In the genomic region with DNA sequence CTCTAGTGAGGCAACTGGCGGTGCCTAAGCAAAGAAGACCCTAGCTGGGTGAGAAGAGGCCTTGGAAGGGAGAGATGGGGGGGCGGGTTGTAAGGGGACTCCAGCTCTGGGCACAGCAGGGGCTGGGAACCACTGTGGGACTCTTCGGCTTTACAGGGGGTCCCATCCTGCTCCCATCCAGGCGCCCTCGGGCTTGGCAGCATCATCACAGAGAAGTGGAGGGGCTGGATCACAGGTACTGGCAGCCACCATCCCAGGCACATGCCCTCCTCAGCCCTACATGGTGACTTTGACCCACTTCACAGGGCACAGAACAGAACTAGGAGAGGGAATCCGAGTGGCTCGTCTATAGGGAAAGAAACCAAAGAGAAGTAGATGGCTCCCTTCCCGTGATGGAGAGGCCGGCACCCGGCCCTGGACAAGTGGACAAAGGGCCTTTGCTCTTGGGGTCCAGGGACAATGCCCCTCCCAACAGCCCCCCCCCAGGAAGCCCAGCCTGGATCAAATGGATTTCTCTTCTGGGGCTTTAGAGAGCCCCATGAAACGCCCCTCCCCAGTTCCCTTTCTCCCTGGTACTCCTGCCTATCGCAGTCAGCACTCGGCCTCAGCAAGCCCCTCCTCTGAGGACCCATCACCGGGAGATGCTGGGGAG, we compare ENCODE assay signal across 8 cellular contexts. TPM values are rescaled to one million over a fixed set of nuclear protein-coding genes. Genes with fewer than 3 reads are reported as not detected.
DNase-seq lines count a peak whose midpoint lies in the region; ATAC-seq, FAIRE-seq and TF ChIP-seq lines count a peak whose summit lies in the region.

No MANE protein-coding gene starts in this region.

- H3K4me1 Mint-ChIP-seq in CD4-positive, alpha-beta memory T cell = peaks cover 33 to 55% (median 45%) of the 10 kb centered on the region in 4 donors
- H3K4me1 Mint-ChIP-seq in osteocyte (ENCODE audit: unreplicated experiment) = peaks cover 49% of the 10 kb centered on the region

- no peaks in the 10 kb centered on the region for H3K9me3 ChIP-seq in CD4-positive, alpha-beta memory T cell (ENCODE audit: control insufficient read depth in 1 of 2, low read length in 2 of 2)
- no peaks in the 10 kb centered on the region for H3K9me3 ChIP-seq in NT2/D1 (ENCODE audit: insufficient read depth, low read length)
- no peaks in the 10 kb centered on the region for H3K9me3 ChIP-seq in endothelial cell of umbilical vein (replicated peaks; ENCODE audit: control insufficient read depth, insufficient read depth, low read length)

- H3K27ac Mint-ChIP-seq in CD4-positive, alpha-beta memory T cell = peak overlapping the region; percentile 86 to 95 (median 91)
- peak overlapping the region; percentile 73 for H3K27ac Mint-ChIP-seq in osteocyte (ENCODE audit: unreplicated experiment)

- TF ChIP-seq CTCF in endothelial cell of umbilical vein (IDR thresholded peaks at IDR 0.05; ENCODE audit: extremely low read depth in 1 of 2, insufficient read depth in 1 of 2, low read depth in 1 of 2, low read length in 2 of 2) (no peak), osteocyte (IDR thresholded peaks at IDR 0.05) (no peak)

- BruUV-seq in endothelial cell of umbilical vein (replicated peaks; lab: Mats Ljungman, UMichigan) = no TSS peak

- CTCF ChIA-PET in CD4-positive, alpha-beta memory T cell (lab: Charles Lee; ENCODE audit: partially characterized antibody) = interaction anchor here (0.9 to 2.2 kb wide), 12 partner anchors 10 to 89 kb away, joined by 3 to 22 read pairs (median 7); no protein-coding TSS in a partner anchor
- CTCF ChIA-PET in endothelial cell of umbilical vein (lab: Charles Lee) = interaction anchor here (1.1 to 2.3 kb wide), 13 partner anchors 8 to 92 kb away, joined by 3 to 29 read pairs (median 7); no protein-coding TSS in a partner anchor

- H3K79me2 ChIP-seq in endothelial cell of umbilical vein (ENCODE audit: control insufficient read depth, insufficient read depth, low read length) = peaks cover 59% of the 10 kb centered on the region

- peaks cover 60% of the 10 kb centered on the region for H3K4me1 ChIP-seq in CD4-positive, alpha-beta memory T cell (ENCODE audit: insufficient read depth, low read length)
- peaks cover 14% of the 10 kb centered on the region for H3K4me1 ChIP-seq in NT2/D1 (ENCODE audit: insufficient read depth, insufficient read length)
- H3K4me1 ChIP-seq in endothelial cell of umbilical vein (ENCODE audit: control insufficient read depth, extremely low read depth, insufficient read depth, low read length) = peaks cover 45% of the 10 kb centered on the region

- H3K4me3 ChIP-seq in CD4-positive, alpha-beta memory T cell (ENCODE audit: low read length in 2 of 2) = peak overlapping the region; percentile 57 to 80
- H3K4me3 ChIP-seq in NT2/D1 (ENCODE audit: insufficient read length, low read depth) = peak overlapping the region; percentile 80
- H3K4me3 ChIP-seq in endothelial cell of umbilical vein (replicated peaks in 1 of 3; ENCODE audit: insufficient read depth in 1 of 3, low read depth in 1 of 3, low read length in 3 of 3) = peak overlapping the region; percentile 40 to 82 (median 66)

- H3K36me3 ChIP-seq in CD4-positive, alpha-beta memory T cell (ENCODE audit: insufficient read depth, low read length) = peaks cover 4% of the 10 kb centered on the region
- H3K36me3 ChIP-seq in NT2/D1 (ENCODE audit: insufficient read depth, insufficient read length, low read length) = peaks cover 8% of the 10 kb centered on the region
- H3K36me3 ChIP-seq in endothelial cell of umbilical vein (ENCODE audit: control insufficient read depth in 2 of 2, extremely low read depth in 1 of 2, insufficient read depth in 2 of 2, low read length in 2 of 2) = no peaks in the 10 kb centered on the region

- FAIRE-seq in endothelial cell of umbilical vein (lab: Jason Lieb, UNC) = no peak

- ATAC-seq in HG03571 (IDR thresholded peaks at IDR 0.05; ENCODE audit: unreplicated experiment) = no peak

- no peaks in the 10 kb centered on the region for H3K9me3 Mint-ChIP-seq in CD4-positive, alpha-beta memory T cell
- H3K9me3 Mint-ChIP-seq in osteocyte (ENCODE audit: unreplicated experiment) = no peaks in the 10 kb centered on the region

- H3K9ac ChIP-seq in NT2/D1 (ENCODE audit: insufficient read length, low read depth) = peak overlapping the region; percentile 90
- peak overlapping the region; percentile 76 for H3K9ac ChIP-seq in endothelial cell of umbilical vein (replicated peaks; ENCODE audit: extremely low read depth, insufficient read depth, low read length)

- no peaks in the 10 kb centered on the region for H3K27me3 ChIP-seq in CD4-positive, alpha-beta memory T cell (ENCODE audit: insufficient read depth, low read length)
- H3K27me3 ChIP-seq in NT2/D1 (ENCODE audit: insufficient read depth, insufficient read length) = peaks cover 6% of the 10 kb centered on the region
- H3K27me3 ChIP-seq in endothelial cell of umbilical vein (ENCODE audit: control insufficient read depth in 2 of 2, insufficient read depth in 2 of 2, low read length in 2 of 2) = no peaks in the 10 kb centered on the region

- POLR2A ChIA-PET in CD4-positive, alpha-beta memory T cell (lab: Charles Lee; ENCODE audit: partially characterized antibody) = interaction anchor here (0.9 to 3.6 kb wide), 20 partner anchors 9 to 557 kb away, joined by 3 to 154 read pairs (median 7); a partner anchor contains a TSS
- POLR2A ChIA-PET in endothelial cell of umbilical vein (lab: Charles Lee) = interaction anchor here (0.6 to 1.9 kb wide), 3 partner anchors 20 to 74 kb away, joined by 3 to 6 read pairs (median 4); no protein-coding TSS in a partner anchor

- intact Hi-C loops in CD4-positive, alpha-beta memory T cell (cut with micrococcal nuclease) = loop anchor here (2.0 kb wide), 1 partner anchor 19 kb away; no protein-coding TSS in a partner anchor
- intact Hi-C loops in endothelial cell of umbilical vein (cut with micrococcal nuclease) = no loop called here

- no peak for TF ChIP-seq POLR2A in endothelial cell of umbilical vein (IDR thresholded peaks at IDR 0.05; ENCODE audit: low read depth, low read length)

- H3K4me2 ChIP-seq in endothelial cell of umbilical vein (ENCODE audit: insufficient read depth, low read length) = peak overlapping the region; percentile 71

- H3K36me3 Mint-ChIP-seq in CD4-positive, alpha-beta memory T cell = peaks cover 6 to 8% of the 10 kb centered on the region in 2 donors
- no peaks in the 10 kb centered on the region for H3K36me3 Mint-ChIP-seq in osteocyte (ENCODE audit: unreplicated experiment)

- H2AFZ ChIP-seq in endothelial cell of umbilical vein (ENCODE audit: low read depth, low read length) = no peak overlapping the region

- peak in 1 of 5 donors; percentile 43 for DNase-seq in CD4-positive, alpha-beta memory T cell
- DNase-seq in NT2/D1 (ENCODE audit: low read depth, low spot score) (no peak), endothelial cell of umbilical vein (ENCODE audit: low read depth, low spot score) (no peak), osteocyte (ENCODE audit: extremely low spot score, unreplicated experiment) (no peak), NCI-H526 treated with DMSO at 0.1 percent for 48 hours (lab: John Stamatoyannopoulos, UW) (no peak), putamen (ENCODE audit: low spot score) (no peak)
- DNase-seq in stimulated activated CD4-positive, alpha-beta T cell treated with anti-CD3 and anti-CD28 coated beads, Interleukin-2, amount 100 ng/mL, for 48 hours = no peak

- dilution Hi-C loops in endothelial cell of umbilical vein (cut with MboI; ENCODE audit: extremely low pct_ligation_motif_present, low sequenced_read_pairs) = no loop called here

- no peaks in the 10 kb centered on the region for H3K9me1 ChIP-seq in endothelial cell of umbilical vein (replicated peaks; ENCODE audit: control insufficient read depth, extremely low read depth, insufficient read depth, low read length)

- H3K4me3 Mint-ChIP-seq in CD4-positive, alpha-beta memory T cell = peak overlapping the region; percentile 79 to 92 (median 90)
- H3K4me3 Mint-ChIP-seq in osteocyte (ENCODE audit: unreplicated experiment) = peak overlapping the region; percentile 86

- no peaks in the 10 kb centered on the region for H3K27me3 Mint-ChIP-seq in CD4-positive, alpha-beta memory T cell
- no peaks in the 10 kb centered on the region for H3K27me3 Mint-ChIP-seq in osteocyte (ENCODE audit: unreplicated experiment)

- peaks cover 2% of the 10 kb centered on the region for H4K20me1 ChIP-seq in endothelial cell of umbilical vein (replicated peaks; ENCODE audit: control insufficient read depth, extremely low read depth, insufficient read depth, low read length)

- H3K27ac ChIP-seq in CD4-positive, alpha-beta memory T cell (ENCODE audit: low read depth, low read length) = peak overlapping the region; percentile 59
- H3K27ac ChIP-seq in endothelial cell of umbilical vein (ENCODE audit: insufficient read depth, low read depth, low read length) = peak overlapping the region; percentile 14

TF ChIP-seq in endothelial cell of umbilical vein, 7 proteins besides CTCF, POLR2A, EP300 and RAD21:
- TF ChIP-seq FOS (IDR thresholded peaks at IDR 0.05; ENCODE audit: borderline replicate concordance, insufficient read depth, low read length) = no peak
- no peak for TF ChIP-seq JUN (IDR thresholded peaks at IDR 0.05; ENCODE audit: borderline replicate concordance, insufficient read depth, insufficient read length, low read depth)
- no peak for TF ChIP-seq EZH2 (IDR thresholded peaks at IDR 0.05; ENCODE audit: borderline replicate concordance, low read depth, low read length, severe bottlenecking)
- no peak for TF ChIP-seq MYC (IDR thresholded peaks at IDR 0.05; ENCODE audit: low read depth, low read length)
- no peak for TF ChIP-seq POLR2AphosphoS5 (IDR thresholded peaks at IDR 0.05; ENCODE audit: insufficient read depth, low read depth, low read length)
- TF ChIP-seq, protein P1, sequence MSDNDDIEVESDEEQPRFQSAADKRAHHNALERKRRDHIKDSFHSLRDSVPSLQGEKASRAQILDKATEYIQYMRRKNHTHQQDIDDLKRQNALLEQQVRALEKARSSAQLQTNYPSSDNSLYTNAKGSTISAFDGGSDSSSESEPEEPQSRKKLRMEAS (IDR thresholded peaks at IDR 0.05; ENCODE audit: insufficient read depth, insufficient read length) = no peak
- TF ChIP-seq GATA2 (IDR thresholded peaks at IDR 0.05; ENCODE audit: insufficient read depth, insufficient read length, low read depth, low read length) = no peak

RNA-seq across cellular contexts. Expression of a gene that starts 54.0 kb away (rescaled TPM):
- total RNA-seq in CD4-positive, alpha-beta memory T cell = 100 to 1,000 TPM in 1 of 2 experiments, 10 to 100 TPM in 1; 86.0 to 104 TPM
- polyA plus RNA-seq in CD4-positive, alpha-beta memory T cell = 10 to 100 TPM; 10.0 to 65.2 TPM
- total RNA-seq in endothelial cell of umbilical vein = 496 and 562 TPM in 2 replicates
- 437 and 521 TPM in 2 replicates for polyA plus RNA-seq in endothelial cell of umbilical vein
- polyA plus RNA-seq in endothelial cell of umbilical vein (2011; cell fraction: cytosol; rRNA removed) = 352 and 358 TPM in 2 replicates
- polyA plus RNA-seq in endothelial cell of umbilical vein (2011; cell fraction: nucleus; rRNA removed) = 291 and 306 TPM in 2 replicates
- polyA plus RNA-seq in endothelial cell of umbilical vein (2012) = 366 and 394 TPM in 2 replicates
- 457 and 568 TPM in 2 replicates for polyA minus RNA-seq in endothelial cell of umbilical vein
- 16.8 TPM for polyA minus RNA-seq in endothelial cell of umbilical vein (2011; cell fraction: cytosol; rRNA and poly(A)+ RNA removed)
- 172 and 244 TPM in 2 replicates for polyA minus RNA-seq in endothelial cell of umbilical vein (2011; cell fraction: nucleus; rRNA and poly(A)+ RNA removed)
- total RNA-seq in osteocyte = 217 and 236 TPM in 2 replicates
